Comparison of ENCODE assay signal across 10 cellular contexts in the genomic region with DNA sequence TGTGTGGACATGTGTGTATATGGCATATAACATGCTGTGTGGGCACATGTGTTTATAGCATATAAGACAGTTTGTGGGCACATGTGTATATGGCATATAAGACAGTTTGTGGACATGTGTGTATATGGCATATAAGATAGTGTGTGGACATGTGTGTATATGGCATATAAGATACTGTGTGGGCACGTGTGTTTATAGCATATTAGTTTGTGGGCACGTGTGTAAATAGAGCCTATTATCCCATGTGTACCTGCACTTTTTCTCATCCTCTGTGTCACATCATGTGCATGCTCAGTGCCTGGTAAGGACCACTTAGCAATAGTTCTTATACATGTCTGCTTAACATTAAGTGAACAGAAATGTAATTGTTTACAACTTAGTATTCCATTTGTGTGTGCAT. TPM values are rescaled to one million over a fixed set of nuclear protein-coding genes. Genes with fewer than 3 reads are reported as not detected.
"Had no signal": no experiment of that assay in that cellular context is flagged by ENCODE, and none has a peak within 500 bp of the region (broad histone marks: within the 10 kb centered on the region; RNA-seq: fewer than 3 reads in every experiment).

No MANE protein-coding gene starts in this region.

- H3K27ac ChIP-seq: GM23248, HL-60 had no signal

- ATAC-seq: HCT116 had no signal

- H3K27ac Mint-ChIP-seq: HFFc6, IgD-negative memory B cell had no signal

- H3K27me3 Mint-ChIP-seq: IgD-negative memory B cell had no signal

- H3K9me3 ChIP-seq: HAP-1 had no signal

- H3K4me1 ChIP-seq: HAP-1 had no signal

- H3K4me1 Mint-ChIP-seq: IgD-negative memory B cell had no signal

- H3K4me3 Mint-ChIP-seq: HFFc6, IgD-negative memory B cell had no signal

- DNase-seq: GM23248, GOT3, H7, HFFc6, KG1 had no signal

- H3K36me3 Mint-ChIP-seq: IgD-negative memory B cell had no signal

- H3K4me3 ChIP-seq: GM23248, HAP-1 had no signal

RNA-seq across cellular contexts. Expression of gene TPO, which starts 45.2 kb away (rescaled TPM):
- total RNA-seq: GM23248, H4, H7, HFFc6 had no signal
- polyA plus RNA-seq: GM23248, IgD-negative memory B cell had no signal
